Comparison of ENCODE assay signal across 26 cellular contexts in the genomic region with DNA sequence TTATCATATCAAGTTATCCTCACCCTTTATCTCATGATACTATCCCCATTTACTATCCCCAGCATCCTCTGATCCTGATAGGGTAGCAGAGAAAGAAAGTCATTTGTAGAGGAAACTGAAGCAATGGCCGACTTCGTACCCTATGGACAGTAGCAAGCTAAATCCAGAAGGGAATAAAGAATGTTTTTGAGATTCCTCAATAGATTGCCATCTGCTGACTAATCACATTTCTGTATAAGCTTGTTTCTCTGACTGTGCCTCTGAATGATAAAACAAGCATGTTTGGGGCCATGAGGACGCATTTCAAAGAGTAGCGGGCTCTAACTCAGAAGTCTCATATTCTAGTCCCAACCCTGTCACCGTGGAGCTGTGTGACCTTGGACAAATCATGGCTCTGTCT.
"Had no signal": no experiment of that assay in that cellular context is flagged by ENCODE, and none has a peak within 500 bp of the region (broad histone marks: within the 10 kb centered on the region; RNA-seq: fewer than 3 reads in every experiment).

No MANE protein-coding gene starts in this region.

- H3K4me2 ChIP-seq: neural progenitor cell had no signal

- H3K9me3 ChIP-seq: gastroesophageal sphincter, mucosa of descending colon, prostate gland had no signal

- H3K27ac ChIP-seq: coronary artery, gastroesophageal sphincter, heart left ventricle, neural progenitor cell, prostate gland, skin epidermis, tibial artery had no signal

- H2AFZ ChIP-seq: neural progenitor cell had no signal

- H3K4me3 ChIP-seq: coronary artery, gastroesophageal sphincter, heart left ventricle, mucosa of descending colon, neural progenitor cell, prostate gland, skin epidermis, tibial artery had no signal

- H3K9ac ChIP-seq: neural progenitor cell had no signal

- H3K36me3 ChIP-seq: gastroesophageal sphincter, heart left ventricle, neural progenitor cell, prostate gland, tibial artery had no signal

- FAIRE-seq: urothelium cell line had no signal

- DNase-seq: activated CD4-positive, alpha-beta T cell treated with anti-CD3 and anti-CD28 coated beads, Interleukin-2, amount 10 ng/mL, durations not matched to agents 7 days and 5 days; activated CD8-positive, alpha-beta T cell treated with anti-CD3 and anti-CD28 coated beads, Interleukin-2, amount 10 ng/mL, durations not matched to agents 7 days and 5 days; activated effector memory CD4-positive, alpha-beta T cell treated with Interleukin-2 at 50 U/mL for 16 hours; activated naive CD4-positive, alpha-beta T cell treated with anti-CD3 and anti-CD28 coated beads, Interleukin-2, amount 10 ng/mL, durations not matched to agents 7 days and 5 days; activated naive CD8-positive, alpha-beta T cell treated with anti-CD3 and anti-CD28 coated beads, Interleukin-2, amount 50 U/mL, for 24 hours; activated T-cell treated with anti-CD3 and anti-CD28 coated beads, Interleukin-2, amount 50 U/mL, for 4 hours; aorta; erythroblast; heart left ventricle; kidney glomerular epithelial cell; left ventricle myocardium superior; mucosa of descending colon; naive thymus-derived CD4-positive, alpha-beta T cell; right cardiac atrium; stimulated activated naive CD8-positive, alpha-beta T cell treated with anti-CD3 and anti-CD28 coated beads, Interleukin-15, Interleukin-2, amounts not matched to agents 100 U/mL and 50 U/mL, for 24 hours; substantia nigra; T-cell; T1000; tibial artery had no signal

- H3K27me3 ChIP-seq: gastroesophageal sphincter, heart left ventricle, neural progenitor cell, tibial artery had no signal

- ATAC-seq: activated CD4-positive, CD25-positive, alpha-beta regulatory T cell treated with anti-CD3 and anti-CD28 coated beads, Interleukin-2, amount 50 U/mL, for 24 hours; activated CD8-positive, alpha-beta T cell treated with anti-CD3 and anti-CD28 coated beads, Interleukin-2, amount 10 ng/mL, durations not matched to agents 7 days and 5 days; activated naive CD8-positive, alpha-beta T cell treated with anti-CD3 and anti-CD28 coated beads, Interleukin-2, amount 50 U/mL, for 24 hours; activated T-cell treated with anti-CD3 and anti-CD28 coated beads, Interleukin-2, amount 50 U/mL, for 4 hours; gastroesophageal sphincter; heart left ventricle; left ventricle myocardium superior; mucosa of descending colon; naive thymus-derived CD4-positive, alpha-beta T cell; right cardiac atrium; stimulated activated naive CD8-positive, alpha-beta T cell treated with anti-CD3 and anti-CD28 coated beads, Interleukin-15, Interleukin-2, amounts not matched to agents 100 U/mL and 50 U/mL, for 24 hours; T-cell had no signal

- H3K4me1 ChIP-seq: gastroesophageal sphincter, heart left ventricle, neural progenitor cell, prostate gland, tibial artery had no signal
